28 cellular contexts compared by ENCODE assay signal in genomic region chr15:68721886-68722285, GRCh38.
"Had no signal": no experiment of that assay in that cellular context is flagged by ENCODE, and none has a peak within 500 bp of the region (broad histone marks: within the 10 kb centered on the region; RNA-seq: fewer than 3 reads in every experiment).

No MANE protein-coding gene starts in this region.

- H3K36me3 Mint-ChIP-seq: naive thymus-derived CD4-positive, alpha-beta T cell; natural killer cell; stimulated activated effector memory CD8-positive, alpha-beta T cell treated with anti-CD3 and anti-CD28 coated beads, Interleukin-12 subunit alpha, Interleukin-12 subunit beta, amount 100 ng/mL, for 72 hours; type B pancreatic cell had no signal

- DNase-seq: naive thymus-derived CD4-positive, alpha-beta T cell; natural killer cell; nucleus accumbens; pancreas; psoas muscle; right cardiac atrium; right lobe of liver; sigmoid colon; small intestine; stimulated activated CD4-positive, alpha-beta T cell treated with anti-CD3 and anti-CD28 coated beads, Interleukin-15, amount 100 ng/mL, for 24 hours; stimulated activated CD4-positive, alpha-beta T cell treated with anti-CD3 and anti-CD28 coated beads, Interleukin-2, amount 100 ng/mL, for 24 hours; stimulated activated CD4-positive, alpha-beta T cell treated with anti-CD3 and anti-CD28 coated beads, Interleukin-2, amount 100 ng/mL, for 48 hours; stimulated activated CD4-positive, alpha-beta T cell treated with anti-CD3 and anti-CD28 coated beads, Interleukin-4, amount 100 ng/mL, for 24 hours; stimulated activated naive B cell treated with anti-CD40 and anti-IgM and Interleukin-4, amounts not matched to agents 10 μg/mL and 1 μg/mL and 100 μg/mL, for 72 hours; stimulated activated naive CD4-positive, alpha-beta T cell treated with Interleukin-2 at 50 U/mL for 16 hours; stomach; testis; tibial artery; transverse colon; upper lobe of right lung; uterus had no signal

- H3K4me3 ChIP-seq: pancreas, psoas muscle, right lobe of liver, sigmoid colon, stomach, suprapubic skin, testis, tibial artery, transverse colon, upper lobe of right lung, uterus had no signal

- H3K27ac Mint-ChIP-seq: naive thymus-derived CD4-positive, alpha-beta T cell; natural killer cell; nephron; progenitor cell of endocrine pancreas; stimulated activated effector memory CD8-positive, alpha-beta T cell treated with anti-CD3 and anti-CD28 coated beads, Interleukin-12 subunit alpha, Interleukin-12 subunit beta, amount 100 ng/mL, for 72 hours; stimulated activated naive B cell treated with anti-CD40 and anti-IgM and Interleukin-4, amounts not matched to agents 10 μg/mL and 1 μg/mL and 100 μg/mL, for 72 hours; stimulated activated naive CD8-positive, alpha-beta T cell treated with anti-CD3 and anti-CD28 coated beads, Interleukin-15, Interleukin-2, amounts not matched to agents 100 ng/mL and 50 ng/mL, for 24 hours; type B pancreatic cell had no signal

- FAIRE-seq: pancreas, small intestine had no signal

- H3K9me3 Mint-ChIP-seq: naive thymus-derived CD4-positive, alpha-beta T cell; natural killer cell; nephron; stimulated activated effector memory CD8-positive, alpha-beta T cell treated with anti-CD3 and anti-CD28 coated beads, Interleukin-12 subunit alpha, Interleukin-12 subunit beta, amount 100 ng/mL, for 72 hours; stimulated activated naive CD8-positive, alpha-beta T cell treated with anti-CD3 and anti-CD28 coated beads, Interleukin-15, Interleukin-2, amounts not matched to agents 100 ng/mL and 50 ng/mL, for 24 hours; type B pancreatic cell had no signal

- H3K27ac ChIP-seq: neutrophil, pancreas, psoas muscle, right lobe of liver, sigmoid colon, stomach, suprapubic skin, testis, tibial artery, transverse colon, upper lobe of right lung, uterus had no signal

- H3K27me3 Mint-ChIP-seq: stimulated activated naive B cell treated with anti-CD40 and anti-IgM and Interleukin-4, amounts not matched to agents 10 μg/mL and 1 μg/mL and 100 μg/mL, for 72 hours; stimulated activated naive CD8-positive, alpha-beta T cell treated with anti-CD3 and anti-CD28 coated beads, Interleukin-15, Interleukin-2, amounts not matched to agents 100 ng/mL and 50 ng/mL, for 24 hours had no signal

- H3K4me3 Mint-ChIP-seq: naive thymus-derived CD4-positive, alpha-beta T cell; natural killer cell; nephron; stimulated activated effector memory CD8-positive, alpha-beta T cell treated with anti-CD3 and anti-CD28 coated beads, Interleukin-12 subunit alpha, Interleukin-12 subunit beta, amount 100 ng/mL, for 72 hours; stimulated activated naive B cell treated with anti-CD40 and anti-IgM and Interleukin-4, amounts not matched to agents 10 μg/mL and 1 μg/mL and 100 μg/mL, for 72 hours; stimulated activated naive CD8-positive, alpha-beta T cell treated with anti-CD3 and anti-CD28 coated beads, Interleukin-15, Interleukin-2, amounts not matched to agents 100 ng/mL and 50 ng/mL, for 24 hours; type B pancreatic cell had no signal

- H3K27me3 ChIP-seq: neutrophil, pancreas, right lobe of liver, sigmoid colon, stomach, suprapubic skin, testis, transverse colon, upper lobe of right lung, uterus had no signal

- H3K4me1 Mint-ChIP-seq: naive thymus-derived CD4-positive, alpha-beta T cell; natural killer cell; stimulated activated effector memory CD8-positive, alpha-beta T cell treated with anti-CD3 and anti-CD28 coated beads, Interleukin-12 subunit alpha, Interleukin-12 subunit beta, amount 100 ng/mL, for 72 hours had no signal
